Comparison of ENCODE assay signal across 14 cellular contexts in the genomic region with DNA sequence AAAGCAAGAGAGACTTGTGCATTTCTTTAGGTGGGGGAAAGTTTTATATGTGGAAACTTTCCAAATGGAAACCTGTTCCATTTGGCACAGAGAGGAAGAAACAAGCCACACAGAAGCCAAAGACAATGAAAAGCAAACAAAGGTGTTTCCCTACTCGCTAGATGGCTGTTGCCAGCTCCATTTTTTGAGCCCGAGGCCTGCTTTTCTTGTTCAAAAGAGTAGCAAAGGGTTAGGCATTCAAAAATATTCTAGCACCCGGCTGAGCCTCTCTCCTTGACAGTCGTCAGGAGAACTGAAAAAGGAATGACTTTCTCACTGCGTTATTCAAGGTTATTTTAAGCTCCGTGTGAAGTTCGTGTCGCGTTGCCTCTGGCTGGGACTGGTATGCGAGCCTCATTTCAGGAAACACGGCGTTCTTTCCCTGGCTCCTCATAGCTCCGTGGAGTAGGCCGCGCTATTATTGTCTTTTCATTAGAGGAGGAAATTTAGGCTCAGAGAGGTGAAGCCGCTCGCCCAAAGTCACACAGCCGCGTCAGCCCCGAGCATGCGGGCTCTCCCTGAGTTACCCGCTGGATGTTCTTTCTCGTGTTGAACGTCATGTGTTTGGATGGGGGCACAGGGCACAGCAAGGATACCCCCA. TPM values are rescaled to one million over a fixed set of nuclear protein-coding genes. Genes with fewer than 3 reads are reported as not detected.
DNase-seq lines count a peak whose midpoint lies in the region; ATAC-seq and TF ChIP-seq lines count a peak whose summit lies in the region.
"Had no signal": no experiment of that assay in that cellular context is flagged by ENCODE, and none has a peak within 500 bp of the region (broad histone marks: within the 10 kb centered on the region; RNA-seq: fewer than 3 reads in every experiment).

No MANE protein-coding gene starts in this region.

- ATAC-seq in left ventricle myocardium superior = peak; percentile 91
- no peak for ATAC-seq in HG03139 (IDR thresholded peaks at IDR 0.05; ENCODE audit: unreplicated experiment)
- no peak for ATAC-seq in activated naive CD4-positive, alpha-beta T cell treated with anti-CD3 and anti-CD28 coated beads, Interleukin-2, amount 50 U/mL, for 72 hours
- ATAC-seq: activated CD8-positive, alpha-beta memory T cell treated with anti-CD3 and anti-CD28 coated beads, Interleukin-2, amount 10 ng/mL, durations not matched to agents 7 days and 5 days had no signal

- peak overlapping the region; percentile 98 for H3K27ac ChIP-seq in C4-2B

- peaks cover 3% of the 10 kb centered on the region for H3K27me3 Mint-ChIP-seq in brain

- DNase-seq in left ventricle myocardium superior = peak; percentile 68
- DNase-seq in pons (ENCODE audit: low spot score) = peak; percentile 17
- no peak for DNase-seq in SKM-1 treated with dmso at 0.1 percent for 144 hours (lab: John Stamatoyannopoulos, UW; ENCODE audit: unreplicated experiment)
- DNase-seq in activated naive CD4-positive, alpha-beta T cell treated with anti-CD3 and anti-CD28 coated beads, Interleukin-2, amount 50 U/mL, for 72 hours (ENCODE audit: low spot score in 2 of 2) = no peak
- DNase-seq in kidney tubule cell (ENCODE audit: low spot score) = no peak
- DNase-seq: activated CD8-positive, alpha-beta memory T cell treated with anti-CD3 and anti-CD28 coated beads, Interleukin-2, amount 10 ng/mL, durations not matched to agents 7 days and 5 days; amniotic stem cell; NCI-H146 had no signal

- intact Hi-C loops in left ventricle myocardium superior (cut with micrococcal nuclease) = no loop called here

- TF ChIP-seq CTCF in C4-2B (conservative IDR thresholded peaks at IDR 0.05) (no peak), brain (conservative IDR thresholded peaks at IDR 0.05) (no peak)

- H3K4me1 Mint-ChIP-seq in brain = peaks cover 18% of the 10 kb centered on the region
- H3K4me1 Mint-ChIP-seq: activated CD8-positive, alpha-beta memory T cell treated with anti-CD3 and anti-CD28 coated beads, Interleukin-2, amount 10 ng/mL, durations not matched to agents 7 days and 5 days had no signal

- H3K36me3 Mint-ChIP-seq in brain = peaks cover 16% of the 10 kb centered on the region
- H3K36me3 Mint-ChIP-seq in activated naive CD4-positive, alpha-beta T cell treated with anti-CD3 and anti-CD28 coated beads, Interleukin-2, amount 50 U/mL, for 72 hours = no peaks in the 10 kb centered on the region
- H3K36me3 Mint-ChIP-seq: activated CD8-positive, alpha-beta memory T cell treated with anti-CD3 and anti-CD28 coated beads, Interleukin-2, amount 10 ng/mL, durations not matched to agents 7 days and 5 days had no signal

- H3K27ac Mint-ChIP-seq in brain = peak overlapping the region; percentile 45 to 90 (median 80)
- H3K27ac Mint-ChIP-seq in activated naive CD4-positive, alpha-beta T cell treated with anti-CD3 and anti-CD28 coated beads, Interleukin-2, amount 50 U/mL, for 72 hours = no peak overlapping the region
- H3K27ac Mint-ChIP-seq: activated CD8-positive, alpha-beta memory T cell treated with anti-CD3 and anti-CD28 coated beads, Interleukin-2, amount 10 ng/mL, durations not matched to agents 7 days and 5 days had no signal

- H3K9me3 Mint-ChIP-seq in brain = no peaks in the 10 kb centered on the region
- H3K9me3 Mint-ChIP-seq in activated naive CD4-positive, alpha-beta T cell treated with anti-CD3 and anti-CD28 coated beads, Interleukin-2, amount 50 U/mL, for 72 hours = no peaks in the 10 kb centered on the region

- peak overlapping the region in 2 of 5 experiments; percentile 10 to 58 for H3K4me3 Mint-ChIP-seq in brain
- H3K4me3 Mint-ChIP-seq: activated CD8-positive, alpha-beta memory T cell treated with anti-CD3 and anti-CD28 coated beads, Interleukin-2, amount 10 ng/mL, durations not matched to agents 7 days and 5 days had no signal

RNA-seq across cellular contexts. Expression of gene TRPM4, which starts 7.6 kb away (rescaled TPM):
- 3.2 TPM for polyA plus RNA-seq in brain (ENCODE audit: insufficient read depth, low read depth, low replicate concordance)
- total RNA-seq in left ventricle myocardium superior = 26.6 TPM
- total RNA-seq in activated naive CD4-positive, alpha-beta T cell treated with anti-CD3 and anti-CD28 coated beads, Interleukin-2, amount 50 U/mL, for 72 hours = under 1 TPM; 0.23 to 0.58 TPM

RNA-seq across cellular contexts. Expression of gene HRC, which starts 10.0 kb away (rescaled TPM):
- 3.0 TPM for polyA plus RNA-seq in brain (ENCODE audit: insufficient read depth, low read depth, low replicate concordance)
- 868 TPM for total RNA-seq in left ventricle myocardium superior
- total RNA-seq in activated naive CD4-positive, alpha-beta T cell treated with anti-CD3 and anti-CD28 coated beads, Interleukin-2, amount 50 U/mL, for 72 hours = not detected
- total RNA-seq: activated CD8-positive, alpha-beta memory T cell treated with anti-CD3 and anti-CD28 coated beads, Interleukin-2, amount 10 ng/mL, durations not matched to agents 7 days and 5 days; fibroblast of lung; HT1080; T-helper 2 cell treated with Interferon-gamma antibody and Interleukin-4, amounts not matched to agents 100 ng/mL and 5 ng/mL, for 36 hours had no signal

RNA-seq across cellular contexts. Expression of gene PPFIA3, which starts 45.9 kb away (rescaled TPM):
- 43.6 TPM for polyA plus RNA-seq in brain (ENCODE audit: insufficient read depth, low read depth, low replicate concordance)
- total RNA-seq in left ventricle myocardium superior = 4.0 TPM
- total RNA-seq in activated naive CD4-positive, alpha-beta T cell treated with anti-CD3 and anti-CD28 coated beads, Interleukin-2, amount 50 U/mL, for 72 hours = 10 to 100 TPM; 10.3 to 11.3 TPM

RNA-seq across cellular contexts. Expression of gene C19orf73, which starts 46.3 kb away (rescaled TPM):
- 4.1 TPM for polyA plus RNA-seq in brain (ENCODE audit: insufficient read depth, low read depth, low replicate concordance)
- total RNA-seq in left ventricle myocardium superior = 1.2 TPM
- 1 to 10 TPM; 1.1 TPM for total RNA-seq in activated naive CD4-positive, alpha-beta T cell treated with anti-CD3 and anti-CD28 coated beads, Interleukin-2, amount 50 U/mL, for 72 hours

RNA-seq across cellular contexts. Expression of gene LIN7B, which starts 51.1 kb away (rescaled TPM):
- polyA plus RNA-seq in brain (ENCODE audit: insufficient read depth, low read depth, low replicate concordance) = 18.0 TPM
- total RNA-seq in left ventricle myocardium superior = 19.8 TPM
- 10 to 100 TPM in 1 of 2 donors, 1 to 10 TPM in 1; 1.9 to 12.4 TPM for total RNA-seq in activated naive CD4-positive, alpha-beta T cell treated with anti-CD3 and anti-CD28 coated beads, Interleukin-2, amount 50 U/mL, for 72 hours

Comparison
In these comparisons a context has a peak if more than half of its experiments do, and no peak if none do; other contexts are left out.
1. H3K27ac Mint-ChIP-seq: peak in brain (5 of 5); none in activated naive CD4-positive, alpha-beta T cell treated with anti-CD3 and anti-CD28 coated beads, Interleukin-2, amount 50 U/mL, for 72 hours (0 of 2).
2. DNase-seq: peak in left ventricle myocardium superior (single experiment) and pons (single experiment); none in SKM-1 treated with dmso at 0.1 percent for 144 hours (single experiment), activated naive CD4-positive, alpha-beta T cell treated with anti-CD3 and anti-CD28 coated beads, Interleukin-2, amount 50 U/mL, for 72 hours (0 of 2) and kidney tubule cell (single experiment).
3. RNA of gene TRPM4, which starts 7.6 kb away (total RNA-seq): 26.6 TPM in left ventricle myocardium superior (single experiment); 0.23 to 0.58 TPM in activated naive CD4-positive, alpha-beta T cell treated with anti-CD3 and anti-CD28 coated beads, Interleukin-2, amount 50 U/mL, for 72 hours; every median in the first group is over 10 times any median in the second.
4. RNA of gene HRC, which starts 10.0 kb away (total RNA-seq): 868 TPM in left ventricle myocardium superior (single experiment); not detected in activated naive CD4-positive, alpha-beta T cell treated with anti-CD3 and anti-CD28 coated beads, Interleukin-2, amount 50 U/mL, for 72 hours; every median in the first group is over 100 times any median in the second.